30 cellular contexts compared by ENCODE assay signal in the genomic region with DNA sequence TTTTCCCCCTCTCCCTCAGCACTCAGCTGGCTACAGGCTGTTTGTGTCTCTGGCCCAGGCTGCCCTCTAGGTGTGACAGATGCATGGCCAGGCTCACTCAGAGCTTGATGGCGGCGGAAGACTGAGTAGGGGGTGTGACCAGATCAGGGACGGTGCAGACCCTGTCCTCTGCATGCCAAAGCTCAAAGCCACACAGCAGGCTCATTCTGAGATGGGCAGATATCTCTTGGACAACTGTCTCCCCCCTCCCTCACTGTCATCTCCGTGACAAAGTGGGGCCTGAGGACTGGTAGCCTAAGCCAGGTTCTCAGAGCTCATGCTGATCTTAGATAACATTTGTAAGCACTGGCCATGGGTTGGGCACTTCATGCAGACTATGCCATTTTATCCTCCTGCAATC.
"Had no signal": no experiment of that assay in that cellular context is flagged by ENCODE, and none has a peak within 500 bp of the region (broad histone marks: within the 10 kb centered on the region; RNA-seq: fewer than 3 reads in every experiment).

No MANE protein-coding gene starts in this region.

- H3K4me3 Mint-ChIP-seq: activated naive CD8-positive, alpha-beta T cell; activated T-cell treated with anti-CD3 and anti-CD28 coated beads, Interleukin-2, amount 50 U/mL, for 4 hours; naive B cell; stimulated activated naive B cell treated with anti-CD40 and anti-IgM and Interleukin-4, amounts not matched to agents 10 μg/mL and 1 μg/mL and 100 μg/mL, for 72 hours; T-helper 2 cell treated with Interferon-gamma antibody and Interleukin-4, amounts not matched to agents 5 μg/mL and 100 μg/mL, for 36 hours had no signal

- ATAC-seq: activated T-cell treated with anti-CD3 and anti-CD28 coated beads, Interleukin-2, amount 50 U/mL, for 4 hours; esophagus mucosa; lower lobe of right lung; stimulated activated naive B cell treated with anti-CD40 and anti-IgM and Interleukin-4, amounts not matched to agents 10 μg/mL and 1 μg/mL and 100 μg/mL, for 72 hours had no signal

- H3K4me3 ChIP-seq: adrenal gland, ascending aorta, hepatocyte, lower lobe of right lung, sigmoid colon, smooth muscle cell, transverse colon, vagina had no signal

- DNase-seq: activated CD4-positive, alpha-beta T cell treated with anti-CD3 and anti-CD28 coated beads for 1 hour; activated CD4-positive, alpha-beta T cell treated with anti-CD3 and anti-CD28 coated beads, Interleukin-2, amount 50 U/mL, for 1 hour; activated naive CD4-positive, alpha-beta T cell; activated T-cell treated with anti-CD3 and anti-CD28 coated beads, Interleukin-2, amount 50 U/mL, for 4 hours; adrenal gland; brain microvascular endothelial cell; central memory CD4-positive, alpha-beta T cell; dermis blood vessel endothelial cell; effector CD8-positive, alpha-beta T cell; foreskin melanocyte; glutamatergic neuron; lower lobe of right lung; naive B cell; occipital lobe; sigmoid colon; stimulated activated CD4-positive, alpha-beta T cell treated with anti-CD3 and anti-CD28 coated beads, Interleukin-2, amount 100 ng/mL, for 48 hours; stimulated activated CD8-positive, alpha-beta memory T cell treated with anti-CD3 and anti-CD28 coated beads, Interleukin-4, amount 100 ng/mL, for 48 hours; stimulated activated naive B cell treated with anti-CD40 and anti-IgM and Interleukin-4, amounts not matched to agents 10 μg/mL and 1 μg/mL and 100 μg/mL, for 72 hours; transverse colon had no signal

- H3K4me1 ChIP-seq: adrenal gland, ascending aorta, lower lobe of right lung, sigmoid colon, transverse colon, vagina had no signal

- H3K27ac ChIP-seq: adrenal gland, ascending aorta, brain microvascular endothelial cell, hepatocyte, lower lobe of right lung, sigmoid colon, transverse colon, vagina, VCaP had no signal

- H3K27me3 ChIP-seq: adrenal gland, ascending aorta, brain microvascular endothelial cell, sigmoid colon, transverse colon, vagina had no signal

- H3K27ac Mint-ChIP-seq: activated naive CD8-positive, alpha-beta T cell; activated T-helper 2 cell treated with anti-CD3 and anti-CD28 coated beads, Interferon-gamma antibody, Interleukin-2, Interleukin-4, amounts not matched to agents 10 μg/mL and 5 μg/mL and 100 μg/mL, durations not matched to agents 14 hours and 24 hours and 36 hours; naive B cell; stimulated activated naive B cell treated with anti-CD40 and anti-IgM and Interleukin-4, amounts not matched to agents 10 μg/mL and 1 μg/mL and 100 μg/mL, for 72 hours; T-helper 2 cell treated with Interferon-gamma antibody and Interleukin-4, amounts not matched to agents 5 μg/mL and 100 μg/mL, for 36 hours had no signal

- H3K9me3 ChIP-seq: adrenal gland, ascending aorta, lower lobe of right lung, transverse colon, vagina had no signal

- H3K9me3 Mint-ChIP-seq: activated T-cell treated with anti-CD3 and anti-CD28 coated beads, Interleukin-2, amount 50 U/mL, for 4 hours; activated T-helper 2 cell treated with anti-CD3 and anti-CD28 coated beads, Interferon-gamma antibody, Interleukin-2, Interleukin-4, amounts not matched to agents 10 μg/mL and 5 μg/mL and 100 μg/mL, durations not matched to agents 14 hours and 24 hours and 36 hours; stimulated activated naive B cell treated with anti-CD40 and anti-IgM and Interleukin-4, amounts not matched to agents 10 μg/mL and 1 μg/mL and 100 μg/mL, for 72 hours; T-helper 2 cell treated with Interferon-gamma antibody and Interleukin-4, amounts not matched to agents 5 μg/mL and 100 μg/mL, for 36 hours had no signal

- FAIRE-seq: endothelial cell of umbilical vein, keratinocyte had no signal

- H3K4me2 ChIP-seq: hepatocyte, smooth muscle cell had no signal

- H3K36me3 Mint-ChIP-seq: activated naive CD8-positive, alpha-beta T cell had no signal

- H2AFZ ChIP-seq: hepatocyte had no signal

- H3K36me3 ChIP-seq: adrenal gland, ascending aorta, brain microvascular endothelial cell, lower lobe of right lung, sigmoid colon, transverse colon, vagina had no signal

- H3K79me2 ChIP-seq: hepatocyte had no signal
